1 cellular context compared by ENCODE assay signal in the genomic region with DNA sequence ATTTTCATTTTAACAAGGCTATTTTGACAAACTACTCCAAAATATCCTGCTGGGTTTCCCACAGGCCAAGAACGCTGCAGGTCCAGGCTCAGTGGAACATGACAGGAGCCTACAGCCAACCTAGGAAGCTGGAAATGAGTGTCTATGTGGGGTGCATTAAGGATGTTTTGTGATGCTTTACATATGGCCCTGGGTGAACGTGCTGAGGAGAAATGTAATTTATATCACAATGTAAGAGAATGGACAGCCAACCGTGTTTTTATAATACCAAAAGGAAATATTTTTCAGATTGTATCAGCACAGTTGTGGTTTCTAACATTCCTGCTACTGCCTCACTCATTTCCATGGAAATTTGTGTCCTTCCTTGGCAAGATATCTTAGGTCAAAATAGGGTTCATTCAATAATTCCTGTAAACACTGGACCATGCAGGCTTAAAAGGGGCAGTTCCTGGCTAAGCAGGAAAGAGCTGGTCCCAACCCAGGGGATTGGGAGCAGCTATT.
TF ChIP-seq lines count a peak whose summit lies in the region.

No MANE protein-coding gene starts in this region.

TF ChIP-seq in endothelial cell of umbilical vein, 7 proteins besides CTCF, POLR2A, EP300 and RAD21 (continued from another document):
- TF ChIP-seq JUN (IDR thresholded peaks at IDR 0.05; ENCODE audit: borderline replicate concordance, insufficient read depth, insufficient read length, low read depth): peak; percentile 43
